ENCODE assay signal across 17 cellular contexts in the genomic region with DNA sequence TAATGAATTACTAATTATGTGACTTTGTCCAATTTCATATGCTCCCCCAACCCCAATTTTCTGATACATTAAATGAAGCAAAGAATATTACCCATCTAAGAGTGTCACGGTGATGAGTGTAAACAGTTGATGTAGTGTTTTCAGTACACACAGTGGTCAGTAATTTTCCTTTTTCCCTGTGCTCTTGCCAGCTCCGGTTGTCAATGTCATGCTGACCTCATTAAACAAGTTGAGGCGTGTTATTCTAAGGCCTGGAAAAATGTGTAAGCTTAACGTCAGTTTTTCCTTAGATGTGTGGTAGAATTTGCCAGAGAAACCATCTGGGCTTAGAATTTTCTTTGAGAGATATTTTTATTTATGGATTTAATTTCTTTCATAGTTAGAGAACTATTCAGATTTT. TPM values are rescaled to one million over a fixed set of nuclear protein-coding genes. Genes with fewer than 3 reads are reported as not detected.
"Had no signal": no experiment of that assay in that cellular context is flagged by ENCODE, and none has a peak within 500 bp of the region (broad histone marks: within the 10 kb centered on the region; RNA-seq: fewer than 3 reads in every experiment).

No MANE protein-coding gene starts in this region.

- H3K27ac ChIP-seq: adrenal gland, dorsolateral prefrontal cortex had no signal

- FAIRE-seq: TTC549 had no signal

- ATAC-seq: left colon; natural killer cell; right cardiac atrium; stimulated activated effector memory CD8-positive, alpha-beta T cell treated with anti-CD3 and anti-CD28 coated beads, Interleukin-12 subunit alpha, Interleukin-12 subunit beta, amount 100 ng/mL, for 72 hours had no signal

- DNase-seq: activated naive CD4-positive, alpha-beta T cell treated with anti-CD3 and anti-CD28 coated beads, Interleukin-2, amount 50 U/mL, for 16 hours; activated T-cell treated with anti-CD3 and anti-CD28 coated beads, Interleukin-2, amount 50 U/mL, for 1 hour; adrenal gland; dorsolateral prefrontal cortex; hippocampal formation; left colon; natural killer cell; right cardiac atrium; small intestine; T-helper 2 cell had no signal

RNA-seq across cellular contexts. Expression of a gene that starts 11.7 kb away (rescaled TPM):
- total RNA-seq: adrenal gland, chondrocyte, dorsolateral prefrontal cortex, lung microvascular endothelial cell, natural killer cell, posterior vena cava, right cardiac atrium, subcutaneous adipose tissue had no signal

RNA-seq across cellular contexts. Expression of a gene that starts 31.7 kb away (rescaled TPM):
- total RNA-seq: adrenal gland, chondrocyte, dorsolateral prefrontal cortex, left colon, lung microvascular endothelial cell, mucosa of gallbladder, natural killer cell, posterior vena cava, right cardiac atrium, subcutaneous adipose tissue had no signal

RNA-seq across cellular contexts. Expression of a gene that starts 41.8 kb away (rescaled TPM):
- total RNA-seq: adrenal gland, chondrocyte, lung microvascular endothelial cell, natural killer cell, posterior vena cava, right cardiac atrium, subcutaneous adipose tissue had no signal

RNA-seq across cellular contexts. Expression of a gene that starts 53.6 kb away (rescaled TPM):
- total RNA-seq: lung microvascular endothelial cell had no signal
